In genomic region chr12:54588892-54589291, GRCh38 we compare ENCODE assay signal across 11 cellular contexts. TPM values are rescaled to one million over a fixed set of nuclear protein-coding genes. Genes with fewer than 3 reads are reported as not detected.
DNase-seq lines count a peak whose midpoint lies in the region; ATAC-seq and TF ChIP-seq lines count a peak whose summit lies in the region.
"Had no signal": no experiment of that assay in that cellular context is flagged by ENCODE, and none has a peak within 500 bp of the region (broad histone marks: within the 10 kb centered on the region; RNA-seq: fewer than 3 reads in every experiment).

No MANE protein-coding gene starts in this region.

- no peak overlapping the region for H3K27ac Mint-ChIP-seq in activated naive CD4-positive, alpha-beta T cell treated with anti-CD3 and anti-CD28 coated beads, Interleukin-2, amount 50 U/mL, for 24 hours
- no peak overlapping the region for H3K27ac Mint-ChIP-seq in dendritic cell treated with granulocyte-macrophage colony-stimulating factor and Interleukin-4, amounts not matched to agents 40 ng/mL and 50 ng/mL, for 4 days
- H3K27ac Mint-ChIP-seq in naive thymus-derived CD4-positive, alpha-beta T cell: no peak overlapping the region

- no peak for TF ChIP-seq CTCF in transverse colon (IDR thresholded peaks at IDR 0.05)

- H3K36me3 ChIP-seq in naive thymus-derived CD4-positive, alpha-beta T cell (ENCODE audit: control insufficient read depth in 2 of 3, insufficient read depth in 3 of 3, low read length in 3 of 3): no peaks in the 10 kb centered on the region
- H3K36me3 ChIP-seq in transverse colon: no peaks in the 10 kb centered on the region
- H3K36me3 ChIP-seq: BE2C had no signal

- peaks cover 10% of the 10 kb centered on the region for H3K4me1 Mint-ChIP-seq in activated naive CD4-positive, alpha-beta T cell treated with anti-CD3 and anti-CD28 coated beads, Interleukin-2, amount 50 U/mL, for 24 hours
- peaks cover 9% of the 10 kb centered on the region for H3K4me1 Mint-ChIP-seq in dendritic cell treated with granulocyte-macrophage colony-stimulating factor and Interleukin-4, amounts not matched to agents 40 ng/mL and 50 ng/mL, for 4 days (ENCODE audit: low read depth)
- peaks cover 4 to 10% (median 7%) of the 10 kb centered on the region in 7 donors for H3K4me1 Mint-ChIP-seq in naive thymus-derived CD4-positive, alpha-beta T cell

- peaks cover 6 to 11% of the 10 kb centered on the region in 2 donors for H3K27me3 ChIP-seq in naive thymus-derived CD4-positive, alpha-beta T cell (ENCODE audit: control insufficient read depth in 2 of 2, insufficient read depth in 2 of 2, low read length in 2 of 2)
- peaks cover 40% of the 10 kb centered on the region for H3K27me3 ChIP-seq in transverse colon

- no peak overlapping the region for H3K27ac ChIP-seq in naive thymus-derived CD4-positive, alpha-beta T cell (ENCODE audit: low read depth, low read length)
- peak overlapping the region in 1 of 4 donors; percentile 18 for H3K27ac ChIP-seq in transverse colon

- POLR2A ChIA-PET in naive thymus-derived CD4-positive, alpha-beta T cell (lab: Charles Lee): no interaction called here

- H3K9me3 ChIP-seq in naive thymus-derived CD4-positive, alpha-beta T cell (ENCODE audit: control insufficient read depth in 2 of 3, low read length in 3 of 3): no peaks in the 10 kb centered on the region
- no peaks in the 10 kb centered on the region for H3K9me3 ChIP-seq in transverse colon
- H3K9me3 ChIP-seq: BE2C had no signal

- no peak for ATAC-seq in naive thymus-derived CD4-positive, alpha-beta T cell

- TF ChIP-seq EP300 in transverse colon (IDR thresholded peaks at IDR 0.05; ENCODE audit: low read depth): no peak

- CTCF ChIA-PET in naive thymus-derived CD4-positive, alpha-beta T cell (lab: Charles Lee): interaction anchor here (1.0 to 1.4 kb wide), 2 partner anchors 9 to 10 kb away, joined by 3 to 4 read pairs; no protein-coding TSS in a partner anchor

- peaks cover 0 to 5% of the 10 kb centered on the region in 2 donors for H3K4me1 ChIP-seq in naive thymus-derived CD4-positive, alpha-beta T cell (ENCODE audit: control insufficient read depth in 2 of 2, insufficient read depth in 2 of 2, low read length in 2 of 2)
- H3K4me1 ChIP-seq in transverse colon: peaks cover 3 to 15% (median 9%) of the 10 kb centered on the region in 4 donors
- H3K4me1 ChIP-seq: BE2C had no signal

- no peaks in the 10 kb centered on the region for H3K9me3 Mint-ChIP-seq in activated naive CD4-positive, alpha-beta T cell treated with anti-CD3 and anti-CD28 coated beads, Interleukin-2, amount 50 U/mL, for 24 hours
- H3K9me3 Mint-ChIP-seq in dendritic cell treated with granulocyte-macrophage colony-stimulating factor and Interleukin-4, amounts not matched to agents 40 ng/mL and 50 ng/mL, for 4 days: no peaks in the 10 kb centered on the region
- peaks cover 0 to 2% (median 0%) of the 10 kb centered on the region in 11 donors for H3K9me3 Mint-ChIP-seq in naive thymus-derived CD4-positive, alpha-beta T cell

- H3K4me3 ChIP-seq in naive thymus-derived CD4-positive, alpha-beta T cell (ENCODE audit: low read length): no peak overlapping the region
- peak overlapping the region in 3 of 4 donors; percentile 34 to 57 (median 48) for H3K4me3 ChIP-seq in transverse colon

- intact Hi-C loops in dendritic cell treated with granulocyte-macrophage colony-stimulating factor and Interleukin-4, amounts not matched to agents 40 ng/mL and 50 ng/mL, for 4 days (cut with micrococcal nuclease): no loop called here
- intact Hi-C loops in naive thymus-derived CD4-positive, alpha-beta T cell (cut with micrococcal nuclease): no loop called here
- intact Hi-C loops in transverse colon (cut with DNase I; ENCODE audit: low total_unique reads): no loop called here

- H3K36me3 Mint-ChIP-seq in activated naive CD4-positive, alpha-beta T cell treated with anti-CD3 and anti-CD28 coated beads, Interleukin-2, amount 50 U/mL, for 24 hours: no peaks in the 10 kb centered on the region
- no peaks in the 10 kb centered on the region for H3K36me3 Mint-ChIP-seq in dendritic cell treated with granulocyte-macrophage colony-stimulating factor and Interleukin-4, amounts not matched to agents 40 ng/mL and 50 ng/mL, for 4 days (ENCODE audit: low read depth)
- H3K36me3 Mint-ChIP-seq in naive thymus-derived CD4-positive, alpha-beta T cell: no peaks in the 10 kb centered on the region

- H3K4me3 Mint-ChIP-seq in activated naive CD4-positive, alpha-beta T cell treated with anti-CD3 and anti-CD28 coated beads, Interleukin-2, amount 50 U/mL, for 24 hours: peak overlapping the region; percentile 75
- H3K4me3 Mint-ChIP-seq in dendritic cell treated with granulocyte-macrophage colony-stimulating factor and Interleukin-4, amounts not matched to agents 40 ng/mL and 50 ng/mL, for 4 days: peak overlapping the region; percentile 56
- H3K4me3 Mint-ChIP-seq in naive thymus-derived CD4-positive, alpha-beta T cell: peak overlapping the region; percentile 43 to 78 (median 70)

- in situ Hi-C loops in transverse colon (cut with MboI; ENCODE audit: low pct_ligation_motif_present in 1 of 4, low pct_unique_long_range_greater_than_20kb in 1 of 4, low sequenced_read_pairs in 3 of 4) (loop anchor here in 1 of 4 donors (25.0 kb wide), 1 partner anchor 373 kb away; no protein-coding TSS in a partner anchor), G401 (cut with HindIII; ENCODE audit: low sequenced_read_pairs) (no loop called here)

- H3K27me3 Mint-ChIP-seq in activated naive CD4-positive, alpha-beta T cell treated with anti-CD3 and anti-CD28 coated beads, Interleukin-2, amount 50 U/mL, for 24 hours: peaks cover 36% of the 10 kb centered on the region
- H3K27me3 Mint-ChIP-seq in dendritic cell treated with granulocyte-macrophage colony-stimulating factor and Interleukin-4, amounts not matched to agents 40 ng/mL and 50 ng/mL, for 4 days: peaks cover 69% of the 10 kb centered on the region
- H3K27me3 Mint-ChIP-seq in naive thymus-derived CD4-positive, alpha-beta T cell: peaks cover 56 to 78% (median 59%) of the 10 kb centered on the region in 5 donors

- 16 to 32% methylated on average over 8 to 14 of the region's 14 CpGs for WGBS in transverse colon (ENCODE audit: low coverage in 1 of 2), 2 donors

- no peak for DNase-seq in activated naive CD4-positive, alpha-beta T cell treated with anti-CD3 and anti-CD28 coated beads, Interleukin-2, amount 50 U/mL, for 16 hours
- DNase-seq in naive thymus-derived CD4-positive, alpha-beta T cell: no peak
- DNase-seq in transverse colon (no peak), G401 (ENCODE audit: low spot score) (no peak), DMS53 (lab: John Stamatoyannopoulos, UW) (no peak), NCI-H345 (lab: John Stamatoyannopoulos, UW) (no peak)
- DNase-seq: BE2C, NCI-H2081, SHP77 treated with DMSO at 0.1 percent for 48 hours had no signal

- TF ChIP-seq POLR2A in transverse colon (IDR thresholded peaks at IDR 0.05): no peak

RNA-seq across cellular contexts. Expression of gene PPP1R1A, which starts 0.4 kb away (rescaled TPM):
- total RNA-seq in naive thymus-derived CD4-positive, alpha-beta T cell: not detected
- polyA plus RNA-seq in naive thymus-derived CD4-positive, alpha-beta T cell: not detected
- 10 to 100 TPM in 1 of 4 donors, 1 to 10 TPM in 3; 3.3 to 67.0 (median 4.0) TPM for total RNA-seq in transverse colon
- total RNA-seq in G401 (2014; rRNA removed; shearing (Covaris generic)): not detected in 2 replicates

RNA-seq across cellular contexts. Expression of gene PDE1B, which starts 39.5 kb away (rescaled TPM):
- 10 to 100 TPM in 2 of 5 experiments, 1 to 10 TPM in 3; 3.3 to 22.3 (median 9.4) TPM for total RNA-seq in naive thymus-derived CD4-positive, alpha-beta T cell
- polyA plus RNA-seq in naive thymus-derived CD4-positive, alpha-beta T cell: 1 to 10 TPM in 1 of 2 donors, under 1 TPM in 1; 0.18 to 5.7 TPM
- 1 to 10 TPM; 1.2 to 4.0 (median 2.6) TPM for total RNA-seq in transverse colon
- total RNA-seq in G401 (2014; rRNA removed; shearing (Covaris generic)): not detected in 2 replicates

RNA-seq across cellular contexts. Expression of gene LACRT, which starts 45.8 kb away (rescaled TPM):
- not detected for total RNA-seq in naive thymus-derived CD4-positive, alpha-beta T cell
- not detected for polyA plus RNA-seq in naive thymus-derived CD4-positive, alpha-beta T cell
- not detected for total RNA-seq in transverse colon
- not detected in 2 replicates for total RNA-seq in G401 (2014; rRNA removed; shearing (Covaris generic))

RNA-seq across cellular contexts. Expression of gene DCD, which starts 59.3 kb away (rescaled TPM):
- not detected for total RNA-seq in naive thymus-derived CD4-positive, alpha-beta T cell
- polyA plus RNA-seq in naive thymus-derived CD4-positive, alpha-beta T cell: not detected
- not detected for total RNA-seq in transverse colon
- total RNA-seq in G401 (2014; rRNA removed; shearing (Covaris generic)): not detected in 2 replicates
